In genomic region chr2:33167655-33168245, GRCh38 we compare ENCODE assay signal across 28 cellular contexts.
A peak's percentile ranks its signal among the peaks of the same experiment; 100 is the strongest.
DNase-seq lines count a peak whose midpoint lies in the region; ATAC-seq, FAIRE-seq and TF ChIP-seq lines count a peak whose summit lies in the region.
"Had no signal": no experiment of that assay in that cellular context is flagged by ENCODE, and none has a peak within 500 bp of the region (broad histone marks: within the 10 kb centered on the region; RNA-seq: fewer than 3 reads in every experiment).

No MANE protein-coding gene starts in this region.

- H3K4me3 Mint-ChIP-seq in astrocyte (ENCODE audit: unreplicated experiment): peak overlapping the region; percentile 2
- no peak overlapping the region for H3K4me3 Mint-ChIP-seq in T-helper 2 cell treated with Interferon-gamma antibody and Interleukin-4, amounts not matched to agents 5 μg/mL and 100 μg/mL, for 36 hours
- H3K4me3 Mint-ChIP-seq in activated T-helper 1 cell treated with anti-CD3 and anti-CD28 coated beads, Interleukin-12 subunit alpha, Interleukin-12 subunit beta, Interleukin-2, Interleukin-4 antibody, amounts not matched to agents 30 ng/mL and 10 ng/mL and 1 ng/mL, durations not matched to agents 14 hours and 24 hours and 36 hours: no peak overlapping the region
- H3K4me3 Mint-ChIP-seq in natural killer cell: no peak overlapping the region
- H3K4me3 Mint-ChIP-seq: activated B cell treated with CpG ODN at 0.5 μM for 24 hours; activated CD4-positive, alpha-beta memory T cell treated with anti-CD3 and anti-CD28 coated beads for 36 hours; activated naive CD8-positive, alpha-beta T cell treated with anti-CD3 and anti-CD28 coated beads, Interleukin-2, amount 50 U/mL, for 24 hours; CD8-positive, alpha-beta T cell; GM23338; memory B cell; naive B cell; stimulated activated effector memory CD8-positive, alpha-beta T cell treated with anti-CD3 and anti-CD28 coated beads, Interleukin-12 subunit alpha, Interleukin-12 subunit beta, amount 100 ng/mL, for 72 hours had no signal

- peak; percentile 41 for FAIRE-seq in astrocyte (lab: Jason Lieb, UNC)
- no peak for FAIRE-seq in D721Med (lab: Jason Lieb, UNC)
- FAIRE-seq: G401.6, GM18507, pancreas had no signal

- H3K4me3 ChIP-seq in astrocyte (ENCODE audit: insufficient read depth, low read depth, low read length) (no peak overlapping the region), skeletal muscle satellite cell (ENCODE audit: low read length) (no peak overlapping the region)
- H3K4me3 ChIP-seq: GM23338, pancreas, spleen had no signal

- TF ChIP-seq CTCF in astrocyte (IDR thresholded peaks at IDR 0.05; ENCODE audit: insufficient read depth, low read depth, low read length) (no peak), natural killer cell (IDR thresholded peaks at IDR 0.05) (no peak), D721Med (IDR thresholded peaks at IDR 0.05; ENCODE audit: insufficient read depth, missing control alignments) (no peak)

- no peak overlapping the region for H2AFZ ChIP-seq in astrocyte (ENCODE audit: low read depth, low read length)
- H2AFZ ChIP-seq: GM23338 had no signal

- H3K9me3 ChIP-seq in astrocyte (ENCODE audit: insufficient read depth, low read depth, low read length): no peaks in the 10 kb centered on the region
- H3K9me3 ChIP-seq in skeletal muscle satellite cell (replicated peaks; ENCODE audit: low read length): no peaks in the 10 kb centered on the region
- H3K9me3 ChIP-seq: pancreas, spleen had no signal

- peaks cover 2% of the 10 kb centered on the region for H3K9me3 Mint-ChIP-seq in astrocyte (ENCODE audit: unreplicated experiment)
- no peaks in the 10 kb centered on the region for H3K9me3 Mint-ChIP-seq in T-helper 2 cell treated with Interferon-gamma antibody and Interleukin-4, amounts not matched to agents 5 μg/mL and 100 μg/mL, for 36 hours
- no peaks in the 10 kb centered on the region for H3K9me3 Mint-ChIP-seq in activated T-helper 1 cell treated with anti-CD3 and anti-CD28 coated beads, Interleukin-12 subunit alpha, Interleukin-12 subunit beta, Interleukin-2, Interleukin-4 antibody, amounts not matched to agents 30 ng/mL and 10 ng/mL and 1 ng/mL, durations not matched to agents 14 hours and 24 hours and 36 hours
- H3K9me3 Mint-ChIP-seq in natural killer cell: no peaks in the 10 kb centered on the region
- H3K9me3 Mint-ChIP-seq: activated B cell treated with CpG ODN at 0.5 μM for 24 hours; activated CD4-positive, alpha-beta memory T cell treated with anti-CD3 and anti-CD28 coated beads for 36 hours; activated naive CD8-positive, alpha-beta T cell treated with anti-CD3 and anti-CD28 coated beads, Interleukin-2, amount 50 U/mL, for 24 hours; CD8-positive, alpha-beta T cell; memory B cell; stimulated activated effector memory CD8-positive, alpha-beta T cell treated with anti-CD3 and anti-CD28 coated beads, Interleukin-12 subunit alpha, Interleukin-12 subunit beta, amount 100 ng/mL, for 72 hours had no signal

- H3K4me1 ChIP-seq in astrocyte (ENCODE audit: insufficient read depth, low read length) (peaks cover 25% of the 10 kb centered on the region), skeletal muscle satellite cell (ENCODE audit: control insufficient read depth, insufficient read depth, low read length) (peaks cover 51% of the 10 kb centered on the region)
- H3K4me1 ChIP-seq: pancreas, spleen had no signal

- H3K4me1 Mint-ChIP-seq in astrocyte (ENCODE audit: low read depth, unreplicated experiment): peaks cover 11% of the 10 kb centered on the region
- H3K4me1 Mint-ChIP-seq in T-helper 2 cell treated with Interferon-gamma antibody and Interleukin-4, amounts not matched to agents 5 μg/mL and 100 μg/mL, for 36 hours (ENCODE audit: low read depth): peaks cover 2% of the 10 kb centered on the region
- H3K4me1 Mint-ChIP-seq in activated T-helper 1 cell treated with anti-CD3 and anti-CD28 coated beads, Interleukin-12 subunit alpha, Interleukin-12 subunit beta, Interleukin-2, Interleukin-4 antibody, amounts not matched to agents 30 ng/mL and 10 ng/mL and 1 ng/mL, durations not matched to agents 14 hours and 24 hours and 36 hours (ENCODE audit: low read depth): no peaks in the 10 kb centered on the region
- no peaks in the 10 kb centered on the region for H3K4me1 Mint-ChIP-seq in natural killer cell
- H3K4me1 Mint-ChIP-seq: activated B cell treated with CpG ODN at 0.5 μM for 24 hours; activated naive CD8-positive, alpha-beta T cell treated with anti-CD3 and anti-CD28 coated beads, Interleukin-2, amount 50 U/mL, for 24 hours; memory B cell; naive B cell; stimulated activated effector memory CD8-positive, alpha-beta T cell treated with anti-CD3 and anti-CD28 coated beads, Interleukin-12 subunit alpha, Interleukin-12 subunit beta, amount 100 ng/mL, for 72 hours had no signal

- no peak overlapping the region for H3K27ac Mint-ChIP-seq in astrocyte (ENCODE audit: unreplicated experiment)
- H3K27ac Mint-ChIP-seq in T-helper 2 cell treated with Interferon-gamma antibody and Interleukin-4, amounts not matched to agents 5 μg/mL and 100 μg/mL, for 36 hours: no peak overlapping the region
- no peak overlapping the region for H3K27ac Mint-ChIP-seq in activated T-helper 1 cell treated with anti-CD3 and anti-CD28 coated beads, Interleukin-12 subunit alpha, Interleukin-12 subunit beta, Interleukin-2, Interleukin-4 antibody, amounts not matched to agents 30 ng/mL and 10 ng/mL and 1 ng/mL, durations not matched to agents 14 hours and 24 hours and 36 hours
- no peak overlapping the region for H3K27ac Mint-ChIP-seq in natural killer cell
- H3K27ac Mint-ChIP-seq: activated B cell treated with CpG ODN at 0.5 μM for 24 hours; activated CD4-positive, alpha-beta memory T cell treated with anti-CD3 and anti-CD28 coated beads for 36 hours; activated naive CD8-positive, alpha-beta T cell treated with anti-CD3 and anti-CD28 coated beads, Interleukin-2, amount 50 U/mL, for 24 hours; CD8-positive, alpha-beta T cell; GM23338; memory B cell; naive B cell; stimulated activated effector memory CD8-positive, alpha-beta T cell treated with anti-CD3 and anti-CD28 coated beads, Interleukin-12 subunit alpha, Interleukin-12 subunit beta, amount 100 ng/mL, for 72 hours had no signal

- H3K4me2 ChIP-seq in astrocyte (ENCODE audit: low read length): peak overlapping the region; percentile 14
- no peak overlapping the region for H3K4me2 ChIP-seq in skeletal muscle satellite cell (ENCODE audit: low read length)
- H3K4me2 ChIP-seq: GM23338 had no signal

- H3K36me3 Mint-ChIP-seq in astrocyte (ENCODE audit: low read depth, unreplicated experiment) (peaks cover 3% of the 10 kb centered on the region), natural killer cell (no peaks in the 10 kb centered on the region)
- H3K36me3 Mint-ChIP-seq in T-helper 2 cell treated with Interferon-gamma antibody and Interleukin-4, amounts not matched to agents 5 μg/mL and 100 μg/mL, for 36 hours (ENCODE audit: low read depth): no peaks in the 10 kb centered on the region
- no peaks in the 10 kb centered on the region for H3K36me3 Mint-ChIP-seq in activated T-helper 1 cell treated with anti-CD3 and anti-CD28 coated beads, Interleukin-12 subunit alpha, Interleukin-12 subunit beta, Interleukin-2, Interleukin-4 antibody, amounts not matched to agents 30 ng/mL and 10 ng/mL and 1 ng/mL, durations not matched to agents 14 hours and 24 hours and 36 hours (ENCODE audit: low read depth)
- H3K36me3 Mint-ChIP-seq: activated CD4-positive, alpha-beta memory T cell treated with anti-CD3 and anti-CD28 coated beads for 36 hours; CD8-positive, alpha-beta T cell; memory B cell; naive B cell; stimulated activated effector memory CD8-positive, alpha-beta T cell treated with anti-CD3 and anti-CD28 coated beads, Interleukin-12 subunit alpha, Interleukin-12 subunit beta, amount 100 ng/mL, for 72 hours had no signal

- no peak overlapping the region for H3K9ac ChIP-seq in astrocyte (ENCODE audit: low read length)
- H3K9ac ChIP-seq in skeletal muscle satellite cell (ENCODE audit: low read depth, low read length): peak overlapping the region; percentile 42

- H3K27me3 Mint-ChIP-seq in astrocyte (ENCODE audit: low read depth, unreplicated experiment): no peaks in the 10 kb centered on the region
- H3K27me3 Mint-ChIP-seq in T-helper 2 cell treated with Interferon-gamma antibody and Interleukin-4, amounts not matched to agents 5 μg/mL and 100 μg/mL, for 36 hours (ENCODE audit: low read depth): peaks cover 10% of the 10 kb centered on the region
- H3K27me3 Mint-ChIP-seq in activated T-helper 1 cell treated with anti-CD3 and anti-CD28 coated beads, Interleukin-12 subunit alpha, Interleukin-12 subunit beta, Interleukin-2, Interleukin-4 antibody, amounts not matched to agents 30 ng/mL and 10 ng/mL and 1 ng/mL, durations not matched to agents 14 hours and 24 hours and 36 hours (ENCODE audit: insufficient read depth): no peaks in the 10 kb centered on the region
- no peaks in the 10 kb centered on the region for H3K27me3 Mint-ChIP-seq in natural killer cell (ENCODE audit: low read depth in 2 of 2)

- H3K27me3 ChIP-seq in astrocyte (ENCODE audit: insufficient read depth, low read length) (no peaks in the 10 kb centered on the region), skeletal muscle satellite cell (ENCODE audit: control insufficient read depth, insufficient read depth, low read length) (no peaks in the 10 kb centered on the region)
- H3K27me3 ChIP-seq: pancreas, spleen had no signal

- intact Hi-C loops in activated T-helper 1 cell treated with anti-CD3 and anti-CD28 coated beads, Interleukin-12 subunit alpha, Interleukin-12 subunit beta, Interleukin-2, Interleukin-4 antibody, amounts not matched to agents 30 ng/mL and 10 ng/mL and 1 ng/mL, durations not matched to agents 14 hours and 24 hours and 36 hours (cut with micrococcal nuclease): no loop called here
- intact Hi-C loops in natural killer cell (cut with micrococcal nuclease): no loop called here

- ATAC-seq in natural killer cell: no peak
- ATAC-seq: activated naive CD8-positive, alpha-beta T cell treated with anti-CD3 and anti-CD28 coated beads, Interleukin-2, amount 50 U/mL, for 24 hours; CD8-positive, alpha-beta T cell; GM23338; pancreas; stimulated activated effector memory CD8-positive, alpha-beta T cell treated with anti-CD3 and anti-CD28 coated beads, Interleukin-12 subunit alpha, Interleukin-12 subunit beta, amount 100 ng/mL, for 72 hours had no signal

- no peaks in the 10 kb centered on the region for H4K20me1 ChIP-seq in astrocyte (ENCODE audit: insufficient read depth, low read length)

- no peaks in the 10 kb centered on the region for H3K36me3 ChIP-seq in astrocyte (ENCODE audit: insufficient read depth, low read length)
- H3K36me3 ChIP-seq in skeletal muscle satellite cell (ENCODE audit: insufficient read depth, low read length): peaks cover 7% of the 10 kb centered on the region
- H3K36me3 ChIP-seq: pancreas, spleen had no signal

- peak; percentile 27 for DNase-seq in GM03348 (ENCODE audit: low spot score)
- DNase-seq in astrocyte (ENCODE audit: low read depth): peak; percentile 76
- DNase-seq in iris pigment epithelial cell (ENCODE audit: low read depth): peak; percentile 43
- no peak for DNase-seq in T-helper 2 cell treated with Interferon-gamma antibody and Interleukin-4, amounts not matched to agents 5 μg/mL and 100 μg/mL, for 36 hours (ENCODE audit: low spot score)
- no peak for DNase-seq in activated T-helper 1 cell treated with anti-CD3 and anti-CD28 coated beads, Interleukin-12 subunit alpha, Interleukin-12 subunit beta, Interleukin-2, Interleukin-4 antibody, amounts not matched to agents 30 ng/mL and 10 ng/mL and 1 ng/mL, durations not matched to agents 14 hours and 24 hours and 36 hours (ENCODE audit: low spot score)
- no peak for DNase-seq in natural killer cell
- DNase-seq in D721Med (ENCODE audit: insufficient read length, low spot score): no peak
- DNase-seq: activated B cell treated with CpG ODN at 0.5 μM for 24 hours; activated CD4-positive, alpha-beta memory T cell treated with anti-CD3 and anti-CD28 coated beads for 36 hours; activated gamma-delta T cell treated with Interleukin-2 at 50 U/mL for 16 hours; activated naive CD8-positive, alpha-beta T cell treated with anti-CD3 and anti-CD28 coated beads, Interleukin-2, amount 50 U/mL, for 24 hours; CD8-positive, alpha-beta T cell; cortex of kidney; MM.1S; naive B cell; NCI-H1436; NCI-H2107; OCI-M1; pancreas; spleen; stimulated activated CD4-positive, alpha-beta T cell treated with anti-CD3 and anti-CD28 coated beads, Interleukin-2, amount 100 ng/mL, for 48 hours; T-helper 9 cell had no signal

- peak overlapping the region; percentile 35 for H3K27ac ChIP-seq in astrocyte (ENCODE audit: low read depth, low read length)
- H3K27ac ChIP-seq: pancreas, spleen had no signal

- peaks cover 40% of the 10 kb centered on the region for H3K79me2 ChIP-seq in astrocyte (ENCODE audit: insufficient read depth, low read length)

Comparison
In these comparisons a context has a peak if more than half of its experiments do, and no peak if none do; other contexts are left out.
1. DNase-seq: peak in GM03348 (single experiment), astrocyte (single experiment) and iris pigment epithelial cell (single experiment); none in T-helper 2 cell treated with Interferon-gamma antibody and Interleukin-4, amounts not matched to agents 5 μg/mL and 100 μg/mL, for 36 hours (single experiment), activated T-helper 1 cell treated with anti-CD3 and anti-CD28 coated beads, Interleukin-12 subunit alpha, Interleukin-12 subunit beta, Interleukin-2, Interleukin-4 antibody, amounts not matched to agents 30 ng/mL and 10 ng/mL and 1 ng/mL, durations not matched to agents 14 hours and 24 hours and 36 hours (single experiment), natural killer cell (single experiment) and D721Med (single experiment).